ENCODE assay signal across 1 cellular context in the genomic region with DNA sequence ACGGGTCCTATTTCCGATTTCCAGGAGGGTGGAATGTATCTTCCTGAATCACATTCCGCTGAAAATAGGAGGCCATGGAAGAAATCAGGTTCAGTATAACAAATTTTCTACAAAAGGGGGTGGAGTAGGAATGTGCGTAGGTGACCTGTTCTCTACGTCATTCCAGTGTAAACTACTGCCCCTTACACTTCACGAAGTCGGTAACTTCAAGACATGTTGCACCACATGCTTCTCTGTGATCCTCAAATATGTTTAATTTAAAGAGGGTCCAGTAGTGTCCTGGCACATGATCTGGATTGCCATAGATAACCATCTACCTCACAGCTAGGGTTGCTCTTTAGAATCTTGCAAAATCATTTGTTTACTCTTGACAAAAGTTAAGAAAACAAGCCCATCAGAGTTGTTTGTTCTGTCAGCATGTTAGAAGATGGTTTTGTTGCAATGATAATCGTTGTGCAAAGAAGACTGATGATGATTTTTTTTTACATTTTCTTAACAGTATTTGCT.
TF ChIP-seq lines count a peak whose summit lies in the region.

No MANE protein-coding gene starts in this region.

TF ChIP-seq in HepG2, 621 proteins besides CTCF, POLR2A, EP300 and RAD21 (continued from another document):
- TF ChIP-seq, protein P1, sequence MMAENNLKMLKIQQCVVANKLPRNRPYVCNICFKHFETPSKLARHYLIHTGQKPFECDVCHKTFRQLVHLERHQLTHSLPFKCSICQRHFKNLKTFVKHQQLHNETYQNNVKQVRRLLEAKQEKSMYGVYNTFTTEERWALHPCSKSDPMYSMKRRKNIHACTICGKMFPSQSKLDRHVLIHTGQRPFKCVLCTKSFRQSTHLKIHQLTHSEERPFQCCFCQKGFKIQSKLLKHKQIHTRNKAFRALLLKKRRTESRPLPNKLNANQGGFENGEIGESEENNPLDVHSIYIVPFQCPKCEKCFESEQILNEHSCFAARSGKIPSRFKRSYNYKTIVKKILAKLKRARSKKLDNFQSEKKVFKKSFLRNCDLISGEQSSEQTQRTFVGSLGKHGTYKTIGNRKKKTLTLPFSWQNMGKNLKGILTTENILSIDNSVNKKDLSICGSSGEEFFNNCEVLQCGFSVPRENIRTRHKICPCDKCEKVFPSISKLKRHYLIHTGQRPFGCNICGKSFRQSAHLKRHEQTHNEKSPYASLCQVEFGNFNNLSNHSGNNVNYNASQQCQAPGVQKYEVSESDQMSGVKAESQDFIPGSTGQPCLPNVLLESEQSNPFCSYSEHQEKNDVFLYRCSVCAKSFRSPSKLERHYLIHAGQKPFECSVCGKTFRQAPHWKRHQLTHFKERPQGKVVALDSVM (CRISPR knock-in tag; IDR thresholded peaks at IDR 0.05) = peak; percentile 20; the same call in 1 of the 2 replicates
- TF ChIP-seq JUNB (CRISPR knock-in tag; IDR thresholded peaks at IDR 0.05; ENCODE audit: borderline replicate concordance) (no peak; the same call in 1 of the 2 replicates), PTBP1 (IDR thresholded peaks at IDR 0.05; ENCODE audit: low read depth, low read length, poor library complexity, severe bottlenecking) (no peak), ZNF589 (CRISPR knock-in tag; conservative IDR thresholded peaks at IDR 0.05) (no peak), ZNF496 (CRISPR knock-in tag; IDR thresholded peaks at IDR 0.05; ENCODE audit: insufficient replicate concordance) (no peak), STAT5B (CRISPR knock-in tag; IDR thresholded peaks at IDR 0.05) (0 out of 2 replicates have a peak, but pooled peaks have one; percentile 36), PITX1 (CRISPR knock-in tag; IDR thresholded peaks at IDR 0.05) (peak; percentile 95), ADNP (CRISPR knock-in tag; IDR thresholded peaks at IDR 0.05) (no peak), NR2C2 (CRISPR knock-in tag; IDR thresholded peaks at IDR 0.05; ENCODE audit: borderline replicate concordance) (peak; percentile 86), LCORL (IDR thresholded peaks at IDR 0.05) (no peak), LCORL (CRISPR knock-in tag; IDR thresholded peaks at IDR 0.05) (peak; percentile 86), BHLHE40 (IDR thresholded peaks at IDR 0.05; ENCODE audit: low read length) (peak; percentile 92), ZMAT3 (CRISPR knock-in tag; conservative IDR thresholded peaks at IDR 0.05) (0 out of 2 replicates have a peak, but pooled peaks have one; percentile 39), FIP1L1 (IDR thresholded peaks at IDR 0.05; ENCODE audit: borderline replicate concordance, insufficient read depth, low read depth, low read length) (no peak), FOXK2 (IDR thresholded peaks at IDR 0.05) (peak; percentile 45; the same call in 1 of the 2 replicates), ZNF264 (CRISPR knock-in tag; IDR thresholded peaks at IDR 0.05) (no peak), ZNF883 (CRISPR knock-in tag; IDR thresholded peaks at IDR 0.05; ENCODE audit: not compliant biosample characterization) (no peak), ZNF205 (CRISPR knock-in tag; IDR thresholded peaks at IDR 0.05) (peak; percentile 97), NBN (conservative IDR thresholded peaks at IDR 0.05) (no peak), ZBTB42 (CRISPR knock-in tag; IDR thresholded peaks at IDR 0.05) (no peak), ZNF563 (CRISPR knock-in tag; IDR thresholded peaks at IDR 0.05) (no peak), ZNF83 (CRISPR knock-in tag; IDR thresholded peaks at IDR 0.05; ENCODE audit: borderline replicate concordance) (no peak), KMT2B (CRISPR knock-in tag; IDR thresholded peaks at IDR 0.05) (peak; percentile 38; the same call in 1 of the 2 replicates), MBD4 (IDR thresholded peaks at IDR 0.05; ENCODE audit: borderline replicate concordance, low read length) (peak; percentile 99), NR3C1 (CRISPR knock-in tag; IDR thresholded peaks at IDR 0.05) (no peak)
- TF ChIP-seq, protein P2, sequence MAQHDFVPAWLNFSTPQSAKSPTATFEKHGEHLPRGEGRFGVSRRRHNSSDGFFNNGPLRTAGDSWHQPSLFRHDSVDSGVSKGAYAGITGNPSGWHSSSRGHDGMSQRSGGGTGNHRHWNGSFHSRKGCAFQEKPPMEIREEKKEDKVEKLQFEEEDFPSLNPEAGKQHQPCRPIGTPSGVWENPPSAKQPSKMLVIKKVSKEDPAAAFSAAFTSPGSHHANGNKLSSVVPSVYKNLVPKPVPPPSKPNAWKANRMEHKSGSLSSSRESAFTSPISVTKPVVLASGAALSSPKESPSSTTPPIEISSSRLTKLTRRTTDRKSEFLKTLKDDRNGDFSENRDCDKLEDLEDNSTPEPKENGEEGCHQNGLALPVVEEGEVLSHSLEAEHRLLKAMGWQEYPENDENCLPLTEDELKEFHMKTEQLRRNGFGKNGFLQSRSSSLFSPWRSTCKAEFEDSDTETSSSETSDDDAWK (CRISPR knock-in tag; IDR thresholded peaks at IDR 0.05) = no peak
- TF ChIP-seq, protein P3, sequence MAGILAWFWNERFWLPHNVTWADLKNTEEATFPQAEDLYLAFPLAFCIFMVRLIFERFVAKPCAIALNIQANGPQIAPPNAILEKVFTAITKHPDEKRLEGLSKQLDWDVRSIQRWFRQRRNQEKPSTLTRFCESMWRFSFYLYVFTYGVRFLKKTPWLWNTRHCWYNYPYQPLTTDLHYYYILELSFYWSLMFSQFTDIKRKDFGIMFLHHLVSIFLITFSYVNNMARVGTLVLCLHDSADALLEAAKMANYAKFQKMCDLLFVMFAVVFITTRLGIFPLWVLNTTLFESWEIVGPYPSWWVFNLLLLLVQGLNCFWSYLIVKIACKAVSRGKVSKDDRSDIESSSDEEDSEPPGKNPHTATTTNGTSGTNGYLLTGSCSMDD (CRISPR knock-in tag; IDR thresholded peaks at IDR 0.05) = no peak
- TF ChIP-seq, protein P4, sequence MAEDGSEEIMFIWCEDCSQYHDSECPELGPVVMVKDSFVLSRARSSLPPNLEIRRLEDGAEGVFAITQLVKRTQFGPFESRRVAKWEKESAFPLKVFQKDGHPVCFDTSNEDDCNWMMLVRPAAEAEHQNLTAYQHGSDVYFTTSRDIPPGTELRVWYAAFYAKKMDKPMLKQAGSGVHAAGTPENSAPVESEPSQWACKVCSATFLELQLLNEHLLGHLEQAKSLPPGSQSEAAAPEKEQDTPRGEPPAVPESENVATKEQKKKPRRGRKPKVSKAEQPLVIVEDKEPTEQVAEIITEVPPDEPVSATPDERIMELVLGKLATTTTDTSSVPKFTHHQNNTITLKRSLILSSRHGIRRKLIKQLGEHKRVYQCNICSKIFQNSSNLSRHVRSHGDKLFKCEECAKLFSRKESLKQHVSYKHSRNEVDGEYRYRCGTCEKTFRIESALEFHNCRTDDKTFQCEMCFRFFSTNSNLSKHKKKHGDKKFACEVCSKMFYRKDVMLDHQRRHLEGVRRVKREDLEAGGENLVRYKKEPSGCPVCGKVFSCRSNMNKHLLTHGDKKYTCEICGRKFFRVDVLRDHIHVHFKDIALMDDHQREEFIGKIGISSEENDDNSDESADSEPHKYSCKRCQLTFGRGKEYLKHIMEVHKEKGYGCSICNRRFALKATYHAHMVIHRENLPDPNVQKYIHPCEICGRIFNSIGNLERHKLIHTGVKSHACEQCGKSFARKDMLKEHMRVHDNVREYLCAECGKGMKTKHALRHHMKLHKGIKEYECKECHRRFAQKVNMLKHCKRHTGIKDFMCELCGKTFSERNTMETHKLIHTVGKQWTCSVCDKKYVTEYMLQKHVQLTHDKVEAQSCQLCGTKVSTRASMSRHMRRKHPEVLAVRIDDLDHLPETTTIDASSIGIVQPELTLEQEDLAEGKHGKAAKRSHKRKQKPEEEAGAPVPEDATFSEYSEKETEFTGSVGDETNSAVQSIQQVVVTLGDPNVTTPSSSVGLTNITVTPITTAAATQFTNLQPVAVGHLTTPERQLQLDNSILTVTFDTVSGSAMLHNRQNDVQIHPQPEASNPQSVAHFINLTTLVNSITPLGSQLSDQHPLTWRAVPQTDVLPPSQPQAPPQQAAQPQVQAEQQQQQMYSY (CRISPR knock-in tag; IDR thresholded peaks at IDR 0.05) = no peak
- TF ChIP-seq, protein P5, sequence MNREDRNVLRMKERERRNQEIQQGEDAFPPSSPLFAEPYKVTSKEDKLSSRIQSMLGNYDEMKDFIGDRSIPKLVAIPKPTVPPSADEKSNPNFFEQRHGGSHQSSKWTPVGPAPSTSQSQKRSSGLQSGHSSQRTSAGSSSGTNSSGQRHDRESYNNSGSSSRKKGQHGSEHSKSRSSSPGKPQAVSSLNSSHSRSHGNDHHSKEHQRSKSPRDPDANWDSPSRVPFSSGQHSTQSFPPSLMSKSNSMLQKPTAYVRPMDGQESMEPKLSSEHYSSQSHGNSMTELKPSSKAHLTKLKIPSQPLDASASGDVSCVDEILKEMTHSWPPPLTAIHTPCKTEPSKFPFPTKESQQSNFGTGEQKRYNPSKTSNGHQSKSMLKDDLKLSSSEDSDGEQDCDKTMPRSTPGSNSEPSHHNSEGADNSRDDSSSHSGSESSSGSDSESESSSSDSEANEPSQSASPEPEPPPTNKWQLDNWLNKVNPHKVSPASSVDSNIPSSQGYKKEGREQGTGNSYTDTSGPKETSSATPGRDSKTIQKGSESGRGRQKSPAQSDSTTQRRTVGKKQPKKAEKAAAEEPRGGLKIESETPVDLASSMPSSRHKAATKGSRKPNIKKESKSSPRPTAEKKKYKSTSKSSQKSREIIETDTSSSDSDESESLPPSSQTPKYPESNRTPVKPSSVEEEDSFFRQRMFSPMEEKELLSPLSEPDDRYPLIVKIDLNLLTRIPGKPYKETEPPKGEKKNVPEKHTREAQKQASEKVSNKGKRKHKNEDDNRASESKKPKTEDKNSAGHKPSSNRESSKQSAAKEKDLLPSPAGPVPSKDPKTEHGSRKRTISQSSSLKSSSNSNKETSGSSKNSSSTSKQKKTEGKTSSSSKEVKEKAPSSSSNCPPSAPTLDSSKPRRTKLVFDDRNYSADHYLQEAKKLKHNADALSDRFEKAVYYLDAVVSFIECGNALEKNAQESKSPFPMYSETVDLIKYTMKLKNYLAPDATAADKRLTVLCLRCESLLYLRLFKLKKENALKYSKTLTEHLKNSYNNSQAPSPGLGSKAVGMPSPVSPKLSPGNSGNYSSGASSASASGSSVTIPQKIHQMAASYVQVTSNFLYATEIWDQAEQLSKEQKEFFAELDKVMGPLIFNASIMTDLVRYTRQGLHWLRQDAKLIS (CRISPR knock-in tag; IDR thresholded peaks at IDR 0.05) = no peak
- TF ChIP-seq, protein P6, sequence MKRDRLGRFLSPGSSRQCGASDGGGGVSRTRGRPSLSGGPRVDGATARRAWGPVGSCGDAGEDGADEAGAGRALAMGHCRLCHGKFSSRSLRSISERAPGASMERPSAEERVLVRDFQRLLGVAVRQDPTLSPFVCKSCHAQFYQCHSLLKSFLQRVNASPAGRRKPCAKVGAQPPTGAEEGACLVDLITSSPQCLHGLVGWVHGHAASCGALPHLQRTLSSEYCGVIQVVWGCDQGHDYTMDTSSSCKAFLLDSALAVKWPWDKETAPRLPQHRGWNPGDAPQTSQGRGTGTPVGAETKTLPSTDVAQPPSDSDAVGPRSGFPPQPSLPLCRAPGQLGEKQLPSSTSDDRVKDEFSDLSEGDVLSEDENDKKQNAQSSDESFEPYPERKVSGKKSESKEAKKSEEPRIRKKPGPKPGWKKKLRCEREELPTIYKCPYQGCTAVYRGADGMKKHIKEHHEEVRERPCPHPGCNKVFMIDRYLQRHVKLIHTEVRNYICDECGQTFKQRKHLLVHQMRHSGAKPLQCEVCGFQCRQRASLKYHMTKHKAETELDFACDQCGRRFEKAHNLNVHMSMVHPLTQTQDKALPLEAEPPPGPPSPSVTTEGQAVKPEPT (CRISPR knock-in tag; IDR thresholded peaks at IDR 0.05; ENCODE audit: low read depth) = no peak
- TF ChIP-seq, protein P7, sequence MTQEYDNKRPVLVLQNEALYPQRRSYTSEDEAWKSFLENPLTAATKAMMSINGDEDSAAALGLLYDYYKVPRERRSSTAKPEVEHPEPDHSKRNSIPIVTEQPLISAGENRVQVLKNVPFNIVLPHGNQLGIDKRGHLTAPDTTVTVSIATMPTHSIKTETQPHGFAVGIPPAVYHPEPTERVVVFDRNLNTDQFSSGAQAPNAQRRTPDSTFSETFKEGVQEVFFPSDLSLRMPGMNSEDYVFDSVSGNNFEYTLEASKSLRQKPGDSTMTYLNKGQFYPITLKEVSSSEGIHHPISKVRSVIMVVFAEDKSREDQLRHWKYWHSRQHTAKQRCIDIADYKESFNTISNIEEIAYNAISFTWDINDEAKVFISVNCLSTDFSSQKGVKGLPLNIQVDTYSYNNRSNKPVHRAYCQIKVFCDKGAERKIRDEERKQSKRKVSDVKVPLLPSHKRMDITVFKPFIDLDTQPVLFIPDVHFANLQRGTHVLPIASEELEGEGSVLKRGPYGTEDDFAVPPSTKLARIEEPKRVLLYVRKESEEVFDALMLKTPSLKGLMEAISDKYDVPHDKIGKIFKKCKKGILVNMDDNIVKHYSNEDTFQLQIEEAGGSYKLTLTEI (CRISPR knock-in tag; conservative IDR thresholded peaks at IDR 0.05) = no peak
- TF ChIP-seq, protein P8, sequence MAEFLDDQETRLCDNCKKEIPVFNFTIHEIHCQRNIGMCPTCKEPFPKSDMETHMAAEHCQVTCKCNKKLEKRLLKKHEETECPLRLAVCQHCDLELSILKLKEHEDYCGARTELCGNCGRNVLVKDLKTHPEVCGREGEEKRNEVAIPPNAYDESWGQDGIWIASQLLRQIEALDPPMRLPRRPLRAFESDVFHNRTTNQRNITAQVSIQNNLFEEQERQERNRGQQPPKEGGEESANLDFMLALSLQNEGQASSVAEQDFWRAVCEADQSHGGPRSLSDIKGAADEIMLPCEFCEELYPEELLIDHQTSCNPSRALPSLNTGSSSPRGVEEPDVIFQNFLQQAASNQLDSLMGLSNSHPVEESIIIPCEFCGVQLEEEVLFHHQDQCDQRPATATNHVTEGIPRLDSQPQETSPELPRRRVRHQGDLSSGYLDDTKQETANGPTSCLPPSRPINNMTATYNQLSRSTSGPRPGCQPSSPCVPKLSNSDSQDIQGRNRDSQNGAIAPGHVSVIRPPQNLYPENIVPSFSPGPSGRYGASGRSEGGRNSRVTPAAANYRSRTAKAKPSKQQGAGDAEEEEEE (CRISPR knock-in tag; IDR thresholded peaks at IDR 0.05; ENCODE audit: borderline replicate concordance) = no peak
- TF ChIP-seq, protein P9, sequence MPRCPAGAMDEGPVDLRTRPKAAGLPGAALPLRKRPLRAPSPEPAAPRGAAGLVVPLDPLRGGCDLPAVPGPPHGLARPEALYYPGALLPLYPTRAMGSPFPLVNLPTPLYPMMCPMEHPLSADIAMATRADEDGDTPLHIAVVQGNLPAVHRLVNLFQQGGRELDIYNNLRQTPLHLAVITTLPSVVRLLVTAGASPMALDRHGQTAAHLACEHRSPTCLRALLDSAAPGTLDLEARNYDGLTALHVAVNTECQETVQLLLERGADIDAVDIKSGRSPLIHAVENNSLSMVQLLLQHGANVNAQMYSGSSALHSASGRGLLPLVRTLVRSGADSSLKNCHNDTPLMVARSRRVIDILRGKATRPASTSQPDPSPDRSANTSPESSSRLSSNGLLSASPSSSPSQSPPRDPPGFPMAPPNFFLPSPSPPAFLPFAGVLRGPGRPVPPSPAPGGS (CRISPR knock-in tag; IDR thresholded peaks at IDR 0.05) = no peak
- TF ChIP-seq, protein P10, sequence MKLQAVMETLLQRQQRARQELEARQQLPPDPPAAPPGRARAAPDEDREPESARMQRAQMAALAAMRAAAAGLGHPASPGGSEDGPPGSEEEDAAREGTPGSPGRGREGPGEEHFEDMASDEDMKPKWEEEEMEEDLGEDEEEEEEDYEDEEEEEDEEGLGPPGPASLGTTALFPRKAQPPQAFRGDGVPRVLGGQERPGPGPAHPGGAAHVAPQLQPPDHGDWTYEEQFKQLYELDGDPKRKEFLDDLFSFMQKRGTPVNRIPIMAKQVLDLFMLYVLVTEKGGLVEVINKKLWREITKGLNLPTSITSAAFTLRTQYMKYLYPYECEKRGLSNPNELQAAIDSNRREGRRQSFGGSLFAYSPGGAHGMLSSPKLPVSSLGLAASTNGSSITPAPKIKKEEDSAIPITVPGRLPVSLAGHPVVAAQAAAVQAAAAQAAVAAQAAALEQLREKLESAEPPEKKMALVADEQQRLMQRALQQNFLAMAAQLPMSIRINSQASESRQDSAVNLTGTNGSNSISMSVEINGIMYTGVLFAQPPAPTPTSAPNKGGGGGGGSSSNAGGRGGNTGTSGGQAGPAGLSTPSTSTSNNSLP (IDR thresholded peaks at IDR 0.05; ENCODE audit: low read depth, low read length) = peak; percentile 73; the same call in 1 of the 2 replicates
